10 cellular contexts compared by ENCODE assay signal in the genomic region with DNA sequence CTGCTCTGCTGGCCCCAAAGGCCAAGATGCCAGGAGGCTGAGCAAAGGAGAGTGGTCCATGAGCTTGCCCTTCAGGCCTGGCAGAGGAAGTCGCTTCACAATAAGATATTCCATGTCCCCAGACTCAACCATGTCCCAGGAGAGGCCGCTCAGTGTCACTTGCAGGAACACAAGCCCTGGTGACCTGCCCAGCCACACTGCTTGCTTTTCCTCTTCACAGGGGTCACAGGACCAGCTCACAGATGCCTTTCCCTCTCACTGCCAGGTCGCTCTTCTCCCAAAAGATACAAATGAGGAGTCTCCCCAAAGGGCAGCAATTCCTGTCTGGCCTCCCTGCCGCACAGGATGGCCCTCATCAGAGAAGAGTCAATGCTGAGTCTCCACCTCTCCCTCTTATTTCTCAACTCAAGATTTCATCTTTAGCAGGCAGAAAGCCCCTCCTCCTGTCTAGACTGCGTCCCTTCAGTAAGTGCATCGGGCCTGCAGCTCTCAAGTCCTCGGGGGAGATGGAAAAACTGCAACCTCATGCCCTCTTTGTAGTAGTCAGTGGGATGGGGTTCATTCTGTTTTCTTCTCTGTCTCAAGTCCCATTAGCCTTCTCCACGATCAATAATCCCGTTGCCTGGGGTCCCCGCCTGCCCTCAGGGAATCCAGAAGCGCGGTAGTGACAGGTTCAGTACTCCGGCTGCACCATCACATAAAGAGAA. TPM values are rescaled to one million over a fixed set of nuclear protein-coding genes. Genes with fewer than 3 reads are reported as not detected.
A peak's percentile ranks its signal among the peaks of the same experiment; 100 is the strongest.
DNase-seq lines count a peak whose midpoint lies in the region; ATAC-seq and TF ChIP-seq lines count a peak whose summit lies in the region.
"Had no signal": no experiment of that assay in that cellular context is flagged by ENCODE, and none has a peak within 500 bp of the region (broad histone marks: within the 10 kb centered on the region; RNA-seq: fewer than 3 reads in every experiment).

No MANE protein-coding gene starts in this region.

- H3K27ac Mint-ChIP-seq in CD8-positive, alpha-beta memory T cell: peak overlapping the region in 1 of 8 donors; percentile 43
- H3K27ac Mint-ChIP-seq in brain: peak overlapping the region; percentile 10 to 89 (median 68)
- no peak overlapping the region for H3K27ac Mint-ChIP-seq in activated CD4-positive, alpha-beta T cell treated with anti-CD3 and anti-CD28 coated beads, Interleukin-2, amount 10 ng/mL, durations not matched to agents 7 days and 5 days

- H3K4me1 Mint-ChIP-seq in CD8-positive, alpha-beta memory T cell: peaks cover 4 to 17% (median 5%) of the 10 kb centered on the region in 3 donors
- H3K4me1 Mint-ChIP-seq in brain: peaks cover 47% of the 10 kb centered on the region
- H3K4me1 Mint-ChIP-seq in activated CD4-positive, alpha-beta T cell treated with anti-CD3 and anti-CD28 coated beads, Interleukin-2, amount 10 ng/mL, durations not matched to agents 7 days and 5 days: peaks cover 8% of the 10 kb centered on the region

- H3K9me3 ChIP-seq in CD8-positive, alpha-beta memory T cell (ENCODE audit: low read length): no peaks in the 10 kb centered on the region
- H3K9me3 ChIP-seq in right atrium auricular region: no peaks in the 10 kb centered on the region

- H3K4me3 Mint-ChIP-seq in CD8-positive, alpha-beta memory T cell: no peak overlapping the region
- H3K4me3 Mint-ChIP-seq in brain: peak overlapping the region in 2 of 5 experiments; percentile 61 to 70
- H3K4me3 Mint-ChIP-seq in activated CD4-positive, alpha-beta T cell treated with anti-CD3 and anti-CD28 coated beads, Interleukin-2, amount 10 ng/mL, durations not matched to agents 7 days and 5 days: no peak overlapping the region

- peaks cover 13 to 31% of the 10 kb centered on the region in 2 donors for H3K27me3 Mint-ChIP-seq in CD8-positive, alpha-beta memory T cell
- H3K27me3 Mint-ChIP-seq in brain: no peaks in the 10 kb centered on the region
- peaks cover 19% of the 10 kb centered on the region for H3K27me3 Mint-ChIP-seq in activated CD4-positive, alpha-beta T cell treated with anti-CD3 and anti-CD28 coated beads, Interleukin-2, amount 10 ng/mL, durations not matched to agents 7 days and 5 days

- no peak for ATAC-seq in GM19035 (IDR thresholded peaks at IDR 0.05; ENCODE audit: unreplicated experiment)

- H3K27me3 ChIP-seq in CD8-positive, alpha-beta memory T cell (ENCODE audit: insufficient read depth, low read length, poor library complexity, severe bottlenecking): peaks cover 15% of the 10 kb centered on the region
- no peaks in the 10 kb centered on the region for H3K27me3 ChIP-seq in right atrium auricular region

- H3K4me1 ChIP-seq in CD8-positive, alpha-beta memory T cell (ENCODE audit: insufficient read depth, low read length): peaks cover 9% of the 10 kb centered on the region
- peaks cover 0 to 91% of the 10 kb centered on the region in 2 donors for H3K4me1 ChIP-seq in right atrium auricular region

- POLR2A ChIA-PET in CD8-positive, alpha-beta memory T cell (lab: Charles Lee): no interaction called here
- POLR2A ChIA-PET in activated CD4-positive, alpha-beta T cell treated with anti-CD3 and anti-CD28 coated beads, Interleukin-2, amount 10 ng/mL, durations not matched to agents 7 days and 5 days (lab: Charles Lee): no interaction called here

- no peak for TF ChIP-seq CTCF in brain (conservative IDR thresholded peaks at IDR 0.05)
- no peak for TF ChIP-seq CTCF in right atrium auricular region (IDR thresholded peaks at IDR 0.05)

- H3K36me3 ChIP-seq in CD8-positive, alpha-beta memory T cell (ENCODE audit: insufficient read depth, low read length): no peaks in the 10 kb centered on the region
- H3K36me3 ChIP-seq in right atrium auricular region: no peaks in the 10 kb centered on the region

- CTCF ChIA-PET in CD8-positive, alpha-beta memory T cell (lab: Charles Lee): no interaction called here
- CTCF ChIA-PET in activated CD4-positive, alpha-beta T cell treated with anti-CD3 and anti-CD28 coated beads, Interleukin-2, amount 10 ng/mL, durations not matched to agents 7 days and 5 days (lab: Charles Lee): interaction anchor here (0.9 to 1.0 kb wide), 2 partner anchors 18 to 20 kb away, joined by 3 to 5 read pairs; no protein-coding TSS in a partner anchor

- H3K9me3 Mint-ChIP-seq in CD8-positive, alpha-beta memory T cell: no peaks in the 10 kb centered on the region
- no peaks in the 10 kb centered on the region for H3K9me3 Mint-ChIP-seq in brain
- H3K9me3 Mint-ChIP-seq in activated CD4-positive, alpha-beta T cell treated with anti-CD3 and anti-CD28 coated beads, Interleukin-2, amount 10 ng/mL, durations not matched to agents 7 days and 5 days: no peaks in the 10 kb centered on the region

- DNase-seq in CD8-positive, alpha-beta memory T cell: no peak
- DNase-seq in right atrium auricular region (ENCODE audit: low spot score) (no peak), retina (peak; percentile 56), occipital lobe (lab: John Stamatoyannopoulos, UW) (no peak), HK-2 (ENCODE audit: unreplicated experiment) (no peak)
- no peak for DNase-seq in activated CD4-positive, alpha-beta T cell treated with anti-CD3 and anti-CD28 coated beads, Interleukin-2, amount 10 ng/mL, durations not matched to agents 7 days and 5 days
- DNase-seq: EL, NCI-H2227 treated with DMSO at 0.1 percent for 48 hours had no signal

- H3K36me3 Mint-ChIP-seq in CD8-positive, alpha-beta memory T cell: no peaks in the 10 kb centered on the region
- H3K36me3 Mint-ChIP-seq in brain: peaks cover 12% of the 10 kb centered on the region
- H3K36me3 Mint-ChIP-seq in activated CD4-positive, alpha-beta T cell treated with anti-CD3 and anti-CD28 coated beads, Interleukin-2, amount 10 ng/mL, durations not matched to agents 7 days and 5 days (ENCODE audit: low read depth): no peaks in the 10 kb centered on the region

- peak overlapping the region; percentile 24 for H3K27ac ChIP-seq in CD8-positive, alpha-beta memory T cell (ENCODE audit: low read depth, low read length)
- peak overlapping the region; percentile 97 for H3K27ac ChIP-seq in right atrium auricular region

- no peak overlapping the region for H3K4me3 ChIP-seq in CD8-positive, alpha-beta memory T cell (ENCODE audit: low read length)
- H3K4me3 ChIP-seq in right atrium auricular region: peak overlapping the region in 1 of 2 donors; percentile 9

RNA-seq across cellular contexts. Expression of gene JUP, which starts 5.0 kb away (rescaled TPM):
- total RNA-seq in CD8-positive, alpha-beta memory T cell: under 1 TPM; 0.33 to 0.35 TPM
- not detected for polyA plus RNA-seq in CD8-positive, alpha-beta memory T cell
- polyA plus RNA-seq in brain (ENCODE audit: insufficient read depth, low read depth, low replicate concordance): 195 TPM
- total RNA-seq in right atrium auricular region (100 to 1,000 TPM; 234 to 256 TPM), occipital lobe (37.4 TPM)
- total RNA-seq in activated CD4-positive, alpha-beta T cell treated with anti-CD3 and anti-CD28 coated beads, Interleukin-2, amount 10 ng/mL, durations not matched to agents 7 days and 5 days: under 1 TPM; 0.77 to 0.99 TPM

RNA-seq across cellular contexts. Expression of gene P3H4, which starts 30.2 kb away (rescaled TPM):
- total RNA-seq in CD8-positive, alpha-beta memory T cell: 1 to 10 TPM; 2.6 to 3.7 TPM
- 5.4 TPM for polyA plus RNA-seq in CD8-positive, alpha-beta memory T cell
- polyA plus RNA-seq in brain (ENCODE audit: insufficient read depth, low read depth, low replicate concordance): 9.0 TPM
- 10 to 100 TPM; 15.4 to 16.2 TPM for total RNA-seq in right atrium auricular region
- total RNA-seq in activated CD4-positive, alpha-beta T cell treated with anti-CD3 and anti-CD28 coated beads, Interleukin-2, amount 10 ng/mL, durations not matched to agents 7 days and 5 days: 1 to 10 TPM; 1.2 to 2.4 TPM
- 10.3 TPM for total RNA-seq in occipital lobe

RNA-seq across cellular contexts. Expression of gene FKBP10, which starts 31.2 kb away (rescaled TPM):
- 1 to 10 TPM; 1.4 to 1.5 TPM for total RNA-seq in CD8-positive, alpha-beta memory T cell
- not detected for polyA plus RNA-seq in CD8-positive, alpha-beta memory T cell
- polyA plus RNA-seq in brain (ENCODE audit: insufficient read depth, low read depth, low replicate concordance): 20.6 TPM
- total RNA-seq in right atrium auricular region (10 to 100 TPM; 24.7 to 35.1 TPM), occipital lobe (11.2 TPM)
- under 1 TPM in 1 of 2 experiments, not detected in 1; 0.44 TPM for total RNA-seq in activated CD4-positive, alpha-beta T cell treated with anti-CD3 and anti-CD28 coated beads, Interleukin-2, amount 10 ng/mL, durations not matched to agents 7 days and 5 days

RNA-seq across cellular contexts. Expression of gene HAP1, which starts 47.1 kb away (rescaled TPM):
- total RNA-seq in CD8-positive, alpha-beta memory T cell: under 1 TPM; 0.13 to 0.18 TPM
- not detected for polyA plus RNA-seq in CD8-positive, alpha-beta memory T cell
- 3.9 TPM for polyA plus RNA-seq in brain (ENCODE audit: insufficient read depth, low read depth, low replicate concordance)
- total RNA-seq in right atrium auricular region: under 1 TPM in 1 of 2 donors, not detected in 1; 0.08 TPM
- total RNA-seq in activated CD4-positive, alpha-beta T cell treated with anti-CD3 and anti-CD28 coated beads, Interleukin-2, amount 10 ng/mL, durations not matched to agents 7 days and 5 days: under 1 TPM; 0.25 to 0.31 TPM
- 0.16 TPM for total RNA-seq in occipital lobe

RNA-seq across cellular contexts. Expression of gene NT5C3B, which starts 54.5 kb away (rescaled TPM):
- 10 to 100 TPM; 48.5 to 50.2 TPM for total RNA-seq in CD8-positive, alpha-beta memory T cell
- 45.0 TPM for polyA plus RNA-seq in CD8-positive, alpha-beta memory T cell
- polyA plus RNA-seq in brain (ENCODE audit: insufficient read depth, low read depth, low replicate concordance): 91.5 TPM
- total RNA-seq in right atrium auricular region: 10 to 100 TPM; 27.1 to 43.3 TPM
- total RNA-seq in activated CD4-positive, alpha-beta T cell treated with anti-CD3 and anti-CD28 coated beads, Interleukin-2, amount 10 ng/mL, durations not matched to agents 7 days and 5 days: 10 to 100 TPM; 13.7 to 17.7 TPM
- 85.8 TPM for total RNA-seq in occipital lobe

Comparison
In these comparisons a context has a peak if more than half of its experiments do, and no peak if none do; other contexts are left out.
1. RNA of gene JUP, which starts 5.0 kb away (total RNA-seq): 234 to 256 TPM in right atrium auricular region and 37.4 TPM in occipital lobe (single experiment); 0.77 to 0.99 TPM in activated CD4-positive, alpha-beta T cell treated with anti-CD3 and anti-CD28 coated beads, Interleukin-2, amount 10 ng/mL, durations not matched to agents 7 days and 5 days and 0.33 to 0.35 TPM in CD8-positive, alpha-beta memory T cell; every median in the first group is over 10 times any median in the second.